Comparison of ENCODE assay signal across 9 cellular contexts in the genomic region with DNA sequence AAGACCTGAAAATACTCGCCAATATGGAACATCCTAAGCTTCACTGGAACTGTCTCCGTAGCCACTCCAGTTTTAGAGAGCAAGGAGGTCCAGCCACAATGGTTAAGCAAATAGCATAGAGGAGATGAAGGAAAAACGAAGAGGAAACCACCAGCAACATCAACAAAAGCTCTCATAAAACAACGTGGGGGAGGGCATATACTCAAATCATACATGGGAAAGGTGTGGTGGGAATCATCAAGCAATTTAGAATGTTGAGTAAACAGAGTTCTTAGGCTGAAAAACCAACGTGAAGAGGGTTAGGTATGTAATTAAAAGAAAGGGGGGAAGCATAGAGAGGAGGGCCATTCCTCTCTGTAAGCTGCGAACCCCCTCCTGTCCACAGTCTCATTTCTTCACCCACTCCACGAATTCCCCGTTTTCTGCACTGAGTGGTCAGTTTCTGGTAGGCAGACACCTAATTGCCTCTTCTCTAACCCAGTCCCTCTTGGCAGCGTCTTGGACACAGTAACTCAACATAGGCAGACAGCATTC. TPM values are rescaled to one million over a fixed set of nuclear protein-coding genes. Genes with fewer than 3 reads are reported as not detected.
DNase-seq lines count a peak whose midpoint lies in the region; ATAC-seq and TF ChIP-seq lines count a peak whose summit lies in the region.
"Had no signal": no experiment of that assay in that cellular context is flagged by ENCODE, and none has a peak within 500 bp of the region (broad histone marks: within the 10 kb centered on the region; RNA-seq: fewer than 3 reads in every experiment).

No MANE protein-coding gene starts in this region.

- H2AFZ ChIP-seq in DND-41 (ENCODE audit: low read depth, low read length) (peak overlapping the region; percentile 97), parathyroid adenoma (no peak overlapping the region)

- H3K79me2 ChIP-seq in DND-41 (ENCODE audit: insufficient read depth, low read length) (peaks cover 76% of the 10 kb centered on the region), parathyroid adenoma (peaks cover 19% of the 10 kb centered on the region)

- H3K4me2 ChIP-seq in DND-41 (ENCODE audit: insufficient read depth, low read length) (peak overlapping the region; percentile 74), parathyroid adenoma (ENCODE audit: low read length) (peak overlapping the region; percentile 78)

- DNase-seq in DND-41 (no peak), NCI-H69 (lab: John Stamatoyannopoulos, UW) (peak; percentile 65), epithelial cell of proximal tubule (ENCODE audit: low read depth) (peak; percentile 33), HCEC 1CT (no peak), GM10248 (ENCODE audit: extremely low spot score) (no peak)

- TF ChIP-seq CTCF in DND-41 (IDR thresholded peaks at IDR 0.05; ENCODE audit: borderline replicate concordance, extremely low read depth, low read length, poor library complexity, severe bottlenecking) (no peak), epithelial cell of proximal tubule (conservative IDR thresholded peaks at IDR 0.05; ENCODE audit: low read depth, low read length) (no peak), parathyroid adenoma (IDR thresholded peaks at IDR 0.05) (no peak), GM10248 (IDR thresholded peaks at IDR 0.05; ENCODE audit: control extremely low read depth, extremely low read depth, low read depth, missing control alignments) (no peak)

- H3K27ac ChIP-seq in DND-41 (ENCODE audit: low read length) (peak overlapping the region; percentile 95), parathyroid adenoma (peak overlapping the region; percentile 83)

- H3K36me3 ChIP-seq in DND-41 (ENCODE audit: insufficient read depth, low read length) (peaks cover 3% of the 10 kb centered on the region; the same call in 1 of the 2 replicates), parathyroid adenoma (ENCODE audit: control insufficient read depth, insufficient read depth, low read length) (no peaks in the 10 kb centered on the region)

- ATAC-seq in DND-41 (ENCODE audit: insufficient read depth, low read depth) (no peak), HG03097 (IDR thresholded peaks at IDR 0.05; ENCODE audit: low FRiP score, unreplicated experiment) (no peak), GM18517 (IDR thresholded peaks at IDR 0.05; ENCODE audit: unreplicated experiment) (no peak)

- H3K4me3 ChIP-seq in DND-41 (ENCODE audit: low read depth in 1 of 2, low read length in 2 of 2) (peak overlapping the region; percentile 67 to 97), epithelial cell of proximal tubule (ENCODE audit: low read depth, low read length) (peak overlapping the region; percentile 92), parathyroid adenoma (ENCODE audit: low read depth, low read length) (peak overlapping the region; percentile 69)

- H3K27me3 ChIP-seq in DND-41 (ENCODE audit: insufficient read depth, low read length, poor library complexity) (no peaks in the 10 kb centered on the region), parathyroid adenoma (ENCODE audit: control insufficient read depth, insufficient read depth, low read length) (no peaks in the 10 kb centered on the region)

- CTCF ChIA-PET in GM10248 (lab: Yijun Ruan, JAX) = interaction anchor here (1.1 to 2.0 kb wide), 7 partner anchors 10 to 438 kb away, joined by 3 to 12 read pairs (median 5); no protein-coding TSS in a partner anchor

- H3K9me3 ChIP-seq in DND-41 (ENCODE audit: insufficient read depth, low read length, severe bottlenecking) (no peaks in the 10 kb centered on the region), parathyroid adenoma (ENCODE audit: control insufficient read depth, low read length) (no peaks in the 10 kb centered on the region)

- H4K20me1 ChIP-seq in DND-41 (ENCODE audit: insufficient read depth, low read length) = peaks cover 11% of the 10 kb centered on the region

- H3K9ac ChIP-seq in DND-41 (ENCODE audit: low read depth, low read length) (peak overlapping the region; percentile 64), parathyroid adenoma (no peak overlapping the region)

- H3K4me1 ChIP-seq in DND-41 (ENCODE audit: insufficient read depth, low read length) (peaks cover 38% of the 10 kb centered on the region), parathyroid adenoma (peaks cover 4% of the 10 kb centered on the region)

- POLR2A ChIA-PET in GM10248 (lab: Yijun Ruan, JAX) = no interaction called here

RNA-seq across cellular contexts. Expression of gene TMEM59, which starts 1.0 kb away (rescaled TPM):
- total RNA-seq in epithelial cell of proximal tubule = 71.8 and 106 TPM in 2 replicates

RNA-seq across cellular contexts. Expression of gene TCEANC2, which starts 1.4 kb away (rescaled TPM):
- 1.9 and 2.0 TPM in 2 replicates for total RNA-seq in epithelial cell of proximal tubule

RNA-seq across cellular contexts. Expression of gene LDLRAD1, which starts 34.0 kb away (rescaled TPM):
- total RNA-seq in epithelial cell of proximal tubule = not detected in 2 replicates
- total RNA-seq: subcutaneous adipose tissue had no signal

Comparison
In these comparisons a context has a peak if more than half of its experiments do, and no peak if none do; other contexts are left out.
1. DNase-seq: peak in NCI-H69 (single experiment) and epithelial cell of proximal tubule (single experiment); none in DND-41 (single experiment), HCEC 1CT (single experiment) and GM10248 (single experiment).
2. Peak in every context shown above with its lines, with median percentiles within 50 percentile points of each other: H3K4me3 ChIP-seq.